In the genomic region with DNA sequence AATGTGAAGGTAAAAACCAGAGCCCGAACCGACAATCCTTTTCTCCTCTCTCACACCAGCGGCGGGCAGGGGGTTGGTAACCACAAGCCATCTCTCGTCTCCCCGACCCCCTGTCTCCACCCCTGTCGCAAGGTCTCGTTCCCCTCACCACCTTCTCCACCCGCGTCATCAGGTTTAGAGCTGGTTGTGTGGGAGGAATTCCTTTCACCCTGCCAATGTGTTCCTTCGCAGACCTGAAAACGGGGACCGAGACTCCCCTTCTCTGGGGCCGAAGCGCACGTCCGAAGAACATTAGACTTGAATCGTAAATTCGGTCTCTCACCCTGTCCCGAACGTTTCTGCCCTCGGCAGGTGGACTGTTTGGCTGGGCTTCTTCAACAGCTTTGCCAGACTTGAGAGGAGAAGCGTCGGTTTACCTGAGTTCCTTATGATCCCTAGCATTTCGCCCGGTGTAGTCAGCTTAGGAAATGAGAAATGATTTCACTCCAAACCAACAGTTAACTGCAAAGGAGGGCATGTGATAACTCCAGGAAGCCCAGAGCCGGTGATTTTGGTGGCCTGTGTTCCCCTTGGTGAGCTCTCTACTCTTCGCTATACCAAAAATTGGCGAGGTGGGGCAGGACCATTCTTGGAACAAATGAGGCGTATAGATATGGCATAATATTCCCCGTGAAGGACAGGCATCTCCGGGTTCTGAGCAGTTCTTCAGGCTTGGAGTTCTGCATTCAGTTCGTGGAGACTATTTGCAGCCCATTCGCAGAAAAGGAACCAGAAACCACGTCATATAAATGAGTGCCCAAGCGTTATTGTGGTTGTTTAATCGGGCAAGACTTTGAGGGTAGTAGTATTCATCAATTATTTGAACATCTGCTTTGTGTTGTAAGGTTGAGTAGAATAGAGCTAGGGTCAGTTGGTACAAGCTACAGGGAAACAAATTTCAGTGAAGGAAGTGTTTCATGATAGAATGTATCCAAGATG, we compare ENCODE assay signal across 8 cellular contexts. TPM values are rescaled to one million over a fixed set of nuclear protein-coding genes. Genes with fewer than 3 reads are reported as not detected.
DNase-seq lines count a peak whose midpoint lies in the region; ATAC-seq and TF ChIP-seq lines count a peak whose summit lies in the region.

No MANE protein-coding gene starts in this region.

- peak overlapping the region; percentile 98 for H3K4me3 Mint-ChIP-seq in stimulated activated naive CD8-positive, alpha-beta T cell treated with anti-CD3 and anti-CD28 coated beads, Interleukin-15, Interleukin-2, amounts not matched to agents 100 ng/mL and 50 ng/mL, for 24 hours

- H3K36me3 Mint-ChIP-seq in stimulated activated naive CD8-positive, alpha-beta T cell treated with anti-CD3 and anti-CD28 coated beads, Interleukin-15, Interleukin-2, amounts not matched to agents 100 ng/mL and 50 ng/mL, for 24 hours (ENCODE audit: low read depth): peaks cover 10% of the 10 kb centered on the region

- no peaks in the 10 kb centered on the region for H3K9me3 Mint-ChIP-seq in stimulated activated naive CD8-positive, alpha-beta T cell treated with anti-CD3 and anti-CD28 coated beads, Interleukin-15, Interleukin-2, amounts not matched to agents 100 ng/mL and 50 ng/mL, for 24 hours

- H3K36me3 ChIP-seq in GM06990 (ENCODE audit: control insufficient read depth, insufficient read depth, low read length): peaks cover under 1% of the 10 kb centered on the region; the same call in 1 of the 2 replicates

- H3K4me1 Mint-ChIP-seq in stimulated activated naive CD8-positive, alpha-beta T cell treated with anti-CD3 and anti-CD28 coated beads, Interleukin-15, Interleukin-2, amounts not matched to agents 100 ng/mL and 50 ng/mL, for 24 hours (ENCODE audit: low read depth): peaks cover 12% of the 10 kb centered on the region

- DNase-seq in GM06990 (ENCODE audit: extremely low read depth, insufficient read length) (no peak), Kasumi-1 (lab: John Stamatoyannopoulos, UW) (peak; percentile 40 to 48), epithelial cell of esophagus (ENCODE audit: low read depth) (peak; percentile 34)
- peak; percentile 40 to 57 for DNase-seq in activated CD4-positive, alpha-beta T cell treated with anti-CD3 and anti-CD28 coated beads, Interleukin-2, amount 50 U/mL, for 48 hours

- no peaks in the 10 kb centered on the region for H3K27me3 ChIP-seq in GM06990 (replicated peaks; ENCODE audit: control insufficient read depth, insufficient read depth, low read length)
- H3K27me3 ChIP-seq in mononuclear cell (ENCODE audit: insufficient read depth, low read length): no peaks in the 10 kb centered on the region

- H3K27ac Mint-ChIP-seq in stimulated activated naive CD8-positive, alpha-beta T cell treated with anti-CD3 and anti-CD28 coated beads, Interleukin-15, Interleukin-2, amounts not matched to agents 100 ng/mL and 50 ng/mL, for 24 hours: peak overlapping the region; percentile 98

- H3K4me3 ChIP-seq in GM06990 (replicated peaks; ENCODE audit: low read depth, low read length) (peak overlapping the region; percentile 82), epithelial cell of esophagus (ENCODE audit: low read length) (peak overlapping the region; percentile 84), mononuclear cell (ENCODE audit: low read length) (peak overlapping the region; percentile 64)

- TF ChIP-seq CTCF in GM06990 (IDR thresholded peaks at IDR 0.05; ENCODE audit: insufficient read depth, low read length, poor library complexity, severe bottlenecking): no peak
- no peak for TF ChIP-seq CTCF in epithelial cell of esophagus (IDR thresholded peaks at IDR 0.05; ENCODE audit: insufficient read depth, low read depth, low read length, missing control alignments)

- H3K9me3 ChIP-seq in mononuclear cell (ENCODE audit: low read depth, low read length): no peaks in the 10 kb centered on the region

- H3K27me3 Mint-ChIP-seq in stimulated activated naive CD8-positive, alpha-beta T cell treated with anti-CD3 and anti-CD28 coated beads, Interleukin-15, Interleukin-2, amounts not matched to agents 100 ng/mL and 50 ng/mL, for 24 hours: no peaks in the 10 kb centered on the region

- peak; percentile 17 for ATAC-seq in GM21737 (IDR thresholded peaks at IDR 0.05; ENCODE audit: unreplicated experiment)
- ATAC-seq in HG03469 (IDR thresholded peaks at IDR 0.05; ENCODE audit: unreplicated experiment): no peak

- H3K4me1 ChIP-seq in mononuclear cell (ENCODE audit: insufficient read depth, low read length): peaks cover 15% of the 10 kb centered on the region

RNA-seq across cellular contexts. Expression of a gene that starts 0.7 kb away (rescaled TPM):
- 22.8 TPM for total RNA-seq in mononuclear cell
